22 cellular contexts compared by ENCODE assay signal in genomic region chr11:28964811-28965210, GRCh38.
"Had no signal": no experiment of that assay in that cellular context is flagged by ENCODE, and none has a peak within 500 bp of the region (broad histone marks: within the 10 kb centered on the region; RNA-seq: fewer than 3 reads in every experiment).

No MANE protein-coding gene starts in this region.

- H3K27ac ChIP-seq: breast epithelium, left ventricle myocardium inferior, neutrophil, right atrium auricular region, transverse colon, vagina had no signal

- H3K9me3 ChIP-seq: breast epithelium, neutrophil, right atrium auricular region, transverse colon, vagina had no signal

- H3K36me3 Mint-ChIP-seq: activated naive CD8-positive, alpha-beta T cell; natural killer cell had no signal

- H3K27ac Mint-ChIP-seq: activated CD4-positive, alpha-beta T cell treated with anti-CD3 and anti-CD28 coated beads, Interleukin-2, amount 10 ng/mL, durations not matched to agents 7 days and 5 days; activated naive CD8-positive, alpha-beta T cell; natural killer cell; progenitor cell of endocrine pancreas had no signal

- H3K4me1 ChIP-seq: breast epithelium, left ventricle myocardium inferior, right atrium auricular region, transverse colon, vagina had no signal

- H3K4me1 Mint-ChIP-seq: activated CD4-positive, alpha-beta T cell treated with anti-CD3 and anti-CD28 coated beads, Interleukin-2, amount 10 ng/mL, durations not matched to agents 7 days and 5 days; natural killer cell had no signal

- H3K4me2 ChIP-seq: smooth muscle cell had no signal

- ATAC-seq: natural killer cell had no signal

- H3K27me3 Mint-ChIP-seq: activated CD4-positive, alpha-beta T cell treated with anti-CD3 and anti-CD28 coated beads, Interleukin-2, amount 10 ng/mL, durations not matched to agents 7 days and 5 days; activated naive CD8-positive, alpha-beta T cell; progenitor cell of endocrine pancreas had no signal

- H3K4me3 ChIP-seq: breast epithelium, left ventricle myocardium inferior, right atrium auricular region, smooth muscle cell, transverse colon, vagina had no signal

- DNase-seq: activated CD4-positive, alpha-beta T cell treated with anti-CD3 and anti-CD28 coated beads, Interleukin-2, amount 10 ng/mL, durations not matched to agents 7 days and 5 days; activated CD8-positive, alpha-beta memory T cell treated with anti-CD3 and anti-CD28 coated beads for 24 hours; activated gamma-delta T cell treated with Interleukin-2 at 50 U/mL for 16 hours; anterior cingulate cortex; cerebellar nuclear complex; hippocampal formation; left ventricle myocardium inferior; mesenchymal stem cell; natural killer cell; stimulated activated CD4-positive, alpha-beta T cell treated with anti-CD3 and anti-CD28 coated beads, Interleukin-4, amount 100 ng/mL, for 4 hours; stimulated activated CD8-positive, alpha-beta memory T cell treated with anti-CD3 and anti-CD28 coated beads, Interleukin-4, amount 100 ng/mL, for 48 hours; stimulated activated naive CD4-positive, alpha-beta T cell treated with Interleukin-2 at 50 U/mL for 16 hours; substantia nigra; T-helper 9 cell; transverse colon had no signal

- H3K4me3 Mint-ChIP-seq: activated CD4-positive, alpha-beta T cell treated with anti-CD3 and anti-CD28 coated beads, Interleukin-2, amount 10 ng/mL, durations not matched to agents 7 days and 5 days; activated naive CD8-positive, alpha-beta T cell; natural killer cell had no signal

- H3K27me3 ChIP-seq: breast epithelium, neutrophil, right atrium auricular region, transverse colon, vagina had no signal

- H3K36me3 ChIP-seq: breast epithelium, left ventricle myocardium inferior, neutrophil, right atrium auricular region, transverse colon, vagina had no signal
